29 cellular contexts compared by ENCODE assay signal in the genomic region with DNA sequence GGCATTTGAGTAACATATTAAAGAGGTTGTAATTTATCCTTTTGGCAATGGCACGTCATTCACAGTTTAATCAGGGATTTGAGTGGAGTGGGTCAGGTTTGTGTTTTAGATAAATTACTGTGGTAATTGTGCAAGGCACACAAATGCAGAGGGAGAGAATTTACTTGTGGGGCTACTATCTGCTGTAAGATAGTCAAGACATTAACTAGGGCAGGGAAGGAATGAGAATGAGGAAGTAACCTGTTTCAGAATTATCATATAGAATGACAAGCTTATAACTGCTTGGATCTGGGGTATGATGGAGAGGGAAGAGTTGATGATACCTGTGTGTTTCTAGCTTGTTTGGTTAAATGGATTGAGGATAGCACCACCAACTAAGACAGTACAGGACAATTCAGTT.
"Had no signal": no experiment of that assay in that cellular context is flagged by ENCODE, and none has a peak within 500 bp of the region (broad histone marks: within the 10 kb centered on the region; RNA-seq: fewer than 3 reads in every experiment).

No MANE protein-coding gene starts in this region.

- H3K4me3 ChIP-seq: ascending aorta, cardiac muscle cell, colonic mucosa, esophagus squamous epithelium, left ventricle myocardium inferior, lung, neural progenitor cell, right atrium auricular region, smooth muscle cell, thyroid gland, upper lobe of left lung had no signal

- H3K36me3 ChIP-seq: ascending aorta, cardiac muscle cell, colonic mucosa, esophagus squamous epithelium, left ventricle myocardium inferior, neural progenitor cell, right atrium auricular region, thyroid gland, upper lobe of left lung had no signal

- H2AFZ ChIP-seq: neural progenitor cell had no signal

- H3K4me2 ChIP-seq: neural progenitor cell, smooth muscle cell had no signal

- H3K9me3 ChIP-seq: ascending aorta, colonic mucosa, esophagus squamous epithelium, left ventricle myocardium inferior, right atrium auricular region, thyroid gland, upper lobe of left lung had no signal

- DNase-seq: activated CD4-positive, alpha-beta memory T cell treated with anti-CD3 and anti-CD28 coated beads, Interleukin-2, amount 10 ng/mL, durations not matched to agents 7 days and 5 days; activated CD4-positive, alpha-beta T cell treated with anti-CD3 and anti-CD28 coated beads, Interleukin-2, amount 10 ng/mL, durations not matched to agents 24 days and 14 days; activated CD4-positive, CD25-positive, alpha-beta regulatory T cell treated with anti-CD3 and anti-CD28 coated beads, Interleukin-2, amount 50 U/mL, for 72 hours; activated CD8-positive, alpha-beta memory T cell treated with anti-CD3 and anti-CD28 coated beads, Interleukin-2, amount 50 U/mL, for 48 hours; activated gamma-delta T cell; activated naive CD4-positive, alpha-beta T cell treated with anti-CD3 and anti-CD28 coated beads, Interleukin-2, amount 10 ng/mL, durations not matched to agents 7 days and 5 days; activated naive CD8-positive, alpha-beta T cell treated with anti-CD3 and anti-CD28 coated beads, Interleukin-2, amount 10 ng/mL, durations not matched to agents 7 days and 5 days; activated T-cell treated with anti-CD3 and anti-CD28 coated beads, Interleukin-2, amount 50 U/mL, for 24 hours; cerebellar nuclear complex; colonic mucosa; effector CD8-positive, alpha-beta T cell; esophagus squamous epithelium; foreskin melanocyte; left ventricle myocardium inferior; mesendoderm; natural killer cell; stimulated activated CD4-positive, alpha-beta T cell treated with anti-CD3 and anti-CD28 coated beads, Interleukin-1b, Interleukin-23, amount 100 ng/mL, for 48 hours; stimulated activated CD4-positive, alpha-beta T cell treated with anti-CD3 and anti-CD28 coated beads, Interleukin-4, amount 100 ng/mL, for 4 hours; stimulated activated CD8-positive, alpha-beta memory T cell treated with anti-CD3 and anti-CD28 coated beads, Interleukin-4, amount 100 ng/mL, for 48 hours; stimulated activated naive CD8-positive, alpha-beta T cell treated with anti-CD3 and anti-CD28 coated beads, Interleukin-15, amount 100 ng/mL, for 72 hours; substantia nigra; thyroid gland; upper lobe of left lung had no signal

- H3K4me1 ChIP-seq: colonic mucosa, esophagus squamous epithelium, neural progenitor cell, right atrium auricular region, thyroid gland, upper lobe of left lung had no signal

- H3K9ac ChIP-seq: neural progenitor cell had no signal

- H3K27me3 ChIP-seq: ascending aorta, cardiac muscle cell, colonic mucosa, esophagus squamous epithelium, neural progenitor cell, right atrium auricular region, thyroid gland, upper lobe of left lung had no signal
